In genomic region chr15:41804920-41805666, GRCh38 we compare ENCODE assay signal across 9 cellular contexts. TPM values are rescaled to one million over a fixed set of nuclear protein-coding genes. Genes with fewer than 3 reads are reported as not detected.
DNase-seq lines count a peak whose midpoint lies in the region; ATAC-seq and TF ChIP-seq lines count a peak whose summit lies in the region.
"Had no signal": no experiment of that assay in that cellular context is flagged by ENCODE, and none has a peak within 500 bp of the region (broad histone marks: within the 10 kb centered on the region; RNA-seq: fewer than 3 reads in every experiment).

No MANE protein-coding gene starts in this region.

- no peaks in the 10 kb centered on the region for H3K27me3 ChIP-seq in duodenal mucosa (ENCODE audit: control insufficient read depth in 1 of 2, insufficient read depth in 2 of 2, low read length in 2 of 2)

- H3K4me1 ChIP-seq in duodenal mucosa (ENCODE audit: control insufficient read depth in 1 of 2, insufficient read depth in 2 of 2, low read length in 2 of 2) = peaks cover 4% of the 10 kb centered on the region in 2 donors

- H3K4me3 ChIP-seq in duodenal mucosa (ENCODE audit: low read depth in 1 of 2, low read length in 2 of 2) = no peak overlapping the region

- intact Hi-C loops in cardiac septum (cut with DNase I) (no loop called here), Right ventricle myocardium superior (cut with DNase I) (no loop called here)

- H3K9me3 ChIP-seq in duodenal mucosa (ENCODE audit: control insufficient read depth in 1 of 2, low read length in 2 of 2) = no peaks in the 10 kb centered on the region

- no peak overlapping the region for H3K4me3 Mint-ChIP-seq in nephron progenitor cell

- H3K36me3 Mint-ChIP-seq in nephron progenitor cell (ENCODE audit: low read depth) = peaks cover 13% of the 10 kb centered on the region

- ATAC-seq in Right ventricle myocardium superior (ENCODE audit: poor library complexity) (no peak), HG02571 (IDR thresholded peaks at IDR 0.05; ENCODE audit: unreplicated experiment) (no peak), GM18861 (IDR thresholded peaks at IDR 0.05; ENCODE audit: unreplicated experiment) (no peak), HG02852 (IDR thresholded peaks at IDR 0.05; ENCODE audit: unreplicated experiment) (no peak)
- ATAC-seq: HCT116 had no signal

- peak overlapping the region; percentile 22 for H3K27ac ChIP-seq in duodenal mucosa (ENCODE audit: low read depth, low read length)

- H3K9me3 Mint-ChIP-seq in nephron progenitor cell = no peaks in the 10 kb centered on the region

- peaks cover 4% of the 10 kb centered on the region for H3K27me3 Mint-ChIP-seq in nephron progenitor cell (ENCODE audit: low read depth, poor library complexity)

- no peak overlapping the region for H3K9ac ChIP-seq in duodenal mucosa (ENCODE audit: low read depth in 1 of 2, low read length in 2 of 2)

- H3K27ac Mint-ChIP-seq in nephron progenitor cell = peak overlapping the region; percentile 62

- DNase-seq in cardiac septum (ENCODE audit: low spot score) = peak; percentile 27
- DNase-seq in Right ventricle myocardium superior = no peak
- no peak for DNase-seq in nephron progenitor cell
- DNase-seq in occipital lobe (lab: John Stamatoyannopoulos, UW) = no peak

- H3K36me3 ChIP-seq in duodenal mucosa (ENCODE audit: control insufficient read depth in 1 of 2, insufficient read depth in 2 of 2, low read length in 2 of 2) = peaks cover 0 to 21% of the 10 kb centered on the region in 2 donors

- no peak for TF ChIP-seq CTCF in nephron progenitor cell (IDR thresholded peaks at IDR 0.05)

- peaks cover 16% of the 10 kb centered on the region for H3K4me1 Mint-ChIP-seq in nephron progenitor cell

RNA-seq across cellular contexts. Expression of gene JMJD7, which starts 22.8 kb away (rescaled TPM):
- total RNA-seq in cardiac septum (16.3 TPM), Right ventricle myocardium superior (14.3 TPM), occipital lobe (3.0 TPM)

RNA-seq across cellular contexts. Expression of gene MAPKBP1, which starts 30.8 kb away (rescaled TPM):
- total RNA-seq in cardiac septum = 15.6 TPM
- 15.1 TPM for total RNA-seq in Right ventricle myocardium superior
- total RNA-seq in occipital lobe = 32.4 TPM

RNA-seq across cellular contexts. Expression of gene PLA2G4B, which starts 33.6 kb away (rescaled TPM):
- 3.4 TPM for total RNA-seq in cardiac septum
- 3.6 TPM for total RNA-seq in Right ventricle myocardium superior
- total RNA-seq in occipital lobe = 2.5 TPM
